In genomic region chr2:127535941-127536340, GRCh38 we compare ENCODE assay signal across 18 cellular contexts. TPM values are rescaled to one million over a fixed set of nuclear protein-coding genes. Genes with fewer than 3 reads are reported as not detected.
DNase-seq lines count a peak whose midpoint lies in the region; ATAC-seq and TF ChIP-seq lines count a peak whose summit lies in the region.
"Had no signal": no experiment of that assay in that cellular context is flagged by ENCODE, and none has a peak within 500 bp of the region (broad histone marks: within the 10 kb centered on the region; RNA-seq: fewer than 3 reads in every experiment).

No MANE protein-coding gene starts in this region.

- intact Hi-C loops in mucosa of descending colon (cut with DNase I, micrococcal nuclease), result no loop called here
- intact Hi-C loops in transverse colon (cut with DNase I; ENCODE audit: low total_unique reads), result no loop called here

- H3K9ac ChIP-seq in Karpas-422 (ENCODE audit: low read length) (no peak overlapping the region), duodenal mucosa (ENCODE audit: low read depth in 1 of 2, low read length in 2 of 2) (peak overlapping the region; percentile 69 to 97)

- peak; percentile 65 for ATAC-seq in mucosa of descending colon
- no peak for ATAC-seq in HG02840 (IDR thresholded peaks at IDR 0.05; ENCODE audit: low FRiP score, unreplicated experiment)
- ATAC-seq in GM21786 (IDR thresholded peaks at IDR 0.05; ENCODE audit: unreplicated experiment), result no peak
- ATAC-seq: A549 had no signal

- TF ChIP-seq EP300 in transverse colon (IDR thresholded peaks at IDR 0.05; ENCODE audit: low read depth), result no peak

- no peaks in the 10 kb centered on the region for H3K9me2 ChIP-seq in Karpas-422 (replicated peaks; ENCODE audit: insufficient read depth, low read length)

- no peak for TF ChIP-seq CTCF in mucosa of descending colon (IDR thresholded peaks at IDR 0.05)
- TF ChIP-seq CTCF in transverse colon (IDR thresholded peaks at IDR 0.05), result peak in 1 of 5 experiments; percentile 13

- H3K27me3 ChIP-seq in Karpas-422 (ENCODE audit: low read length) (no peaks in the 10 kb centered on the region), duodenal mucosa (ENCODE audit: control insufficient read depth in 1 of 2, insufficient read depth in 2 of 2, low read length in 2 of 2) (no peaks in the 10 kb centered on the region), transverse colon (no peaks in the 10 kb centered on the region)

- H3K36me3 ChIP-seq in Karpas-422 (ENCODE audit: insufficient read depth, low read length) (no peaks in the 10 kb centered on the region), duodenal mucosa (ENCODE audit: control insufficient read depth in 1 of 2, insufficient read depth in 2 of 2, low read length in 2 of 2) (no peaks in the 10 kb centered on the region), mucosa of descending colon (ENCODE audit: low read depth) (no peaks in the 10 kb centered on the region), transverse colon (no peaks in the 10 kb centered on the region)

- CTCF ChIA-PET in activated naive CD4-positive, alpha-beta T cell treated with anti-CD3 and anti-CD28 coated beads, Interleukin-2, amount 10 ng/mL, durations not matched to agents 7 days and 5 days (lab: Charles Lee), result no interaction called here

- H3K4me1 ChIP-seq in Karpas-422 (ENCODE audit: low read length) (no peaks in the 10 kb centered on the region), duodenal mucosa (ENCODE audit: control insufficient read depth in 1 of 2, insufficient read depth in 2 of 2, low read length in 2 of 2) (peaks cover 24 to 34% of the 10 kb centered on the region in 2 donors), mucosa of descending colon (ENCODE audit: low read depth) (peaks cover 18% of the 10 kb centered on the region), transverse colon (peaks cover 0 to 23% (median 10%) of the 10 kb centered on the region in 4 donors)
- H3K4me1 ChIP-seq: A549 had no signal

- no peak overlapping the region for H3K27ac Mint-ChIP-seq in activated naive CD4-positive, alpha-beta T cell treated with anti-CD3 and anti-CD28 coated beads, Interleukin-2, amount 10 ng/mL, durations not matched to agents 7 days and 5 days
- H3K27ac Mint-ChIP-seq: B cell, CD14-positive monocyte had no signal

- no peak for TF ChIP-seq POLR2A in transverse colon (IDR thresholded peaks at IDR 0.05)

- no peaks in the 10 kb centered on the region for H3K4me1 Mint-ChIP-seq in activated naive CD4-positive, alpha-beta T cell treated with anti-CD3 and anti-CD28 coated beads, Interleukin-2, amount 10 ng/mL, durations not matched to agents 7 days and 5 days
- H3K4me1 Mint-ChIP-seq: B cell had no signal

- no peak overlapping the region for H3K4me3 Mint-ChIP-seq in activated naive CD4-positive, alpha-beta T cell treated with anti-CD3 and anti-CD28 coated beads, Interleukin-2, amount 10 ng/mL, durations not matched to agents 7 days and 5 days
- H3K4me3 Mint-ChIP-seq: B cell, CD14-positive monocyte had no signal

- no peaks in the 10 kb centered on the region for H4K20me1 ChIP-seq in Karpas-422 (ENCODE audit: insufficient read depth, low read depth, low read length)

- H3K4me2 ChIP-seq in Karpas-422 (ENCODE audit: low read depth, low read length, poor library complexity, severe bottlenecking), result no peak overlapping the region
- H3K4me2 ChIP-seq: A549, PC-9 had no signal

- no peaks in the 10 kb centered on the region for H3K36me3 Mint-ChIP-seq in activated naive CD4-positive, alpha-beta T cell treated with anti-CD3 and anti-CD28 coated beads, Interleukin-2, amount 10 ng/mL, durations not matched to agents 7 days and 5 days
- H3K36me3 Mint-ChIP-seq: CD14-positive monocyte had no signal

- H3K27me3 Mint-ChIP-seq in activated naive CD4-positive, alpha-beta T cell treated with anti-CD3 and anti-CD28 coated beads, Interleukin-2, amount 10 ng/mL, durations not matched to agents 7 days and 5 days, result peaks cover 49% of the 10 kb centered on the region

- no peak overlapping the region for H2AFZ ChIP-seq in Karpas-422 (ENCODE audit: low read length)
- H2AFZ ChIP-seq: PC-9 had no signal

- H3K9me3 Mint-ChIP-seq in activated naive CD4-positive, alpha-beta T cell treated with anti-CD3 and anti-CD28 coated beads, Interleukin-2, amount 10 ng/mL, durations not matched to agents 7 days and 5 days, result no peaks in the 10 kb centered on the region

- H3K79me2 ChIP-seq in Karpas-422 (ENCODE audit: low read length), result no peaks in the 10 kb centered on the region

- WGBS in transverse colon (ENCODE audit: low coverage in 1 of 2), 2 donors, result 58% methylated on average over 8 of the region's 8 CpGs; no CpG with 5 or more reads in 1 of the 2 donors

- H3K9me3 ChIP-seq in Karpas-422 (ENCODE audit: low read length) (no peaks in the 10 kb centered on the region), duodenal mucosa (ENCODE audit: control insufficient read depth in 1 of 2, low read length in 2 of 2) (no peaks in the 10 kb centered on the region), mucosa of descending colon (no peaks in the 10 kb centered on the region), transverse colon (no peaks in the 10 kb centered on the region)
- H3K9me3 ChIP-seq: A549 had no signal

- H3K4me3 ChIP-seq in Karpas-422 (ENCODE audit: low read length) (no peak overlapping the region), duodenal mucosa (ENCODE audit: low read depth in 1 of 2, low read length in 2 of 2) (peak overlapping the region; percentile 81 to 96), mucosa of descending colon (peak overlapping the region; percentile 32), transverse colon (peak overlapping the region in 3 of 4 donors; percentile 43 to 55 (median 54))
- H3K4me3 ChIP-seq: A549, PC-9, SK-N-MC had no signal

- in situ Hi-C loops in transverse colon (cut with MboI; ENCODE audit: low pct_ligation_motif_present in 1 of 4, low pct_unique_long_range_greater_than_20kb in 1 of 4, low sequenced_read_pairs in 3 of 4), result no loop called here

- DNase-seq in Karpas-422 (peak; percentile 20), mucosa of descending colon (peak in 1 of 3 donors; percentile 52), transverse colon (peak; percentile 46), NCI-H2227 treated with DMSO at 0.1 percent for 48 hours (lab: John Stamatoyannopoulos, UW) (no peak)
- DNase-seq in activated naive CD4-positive, alpha-beta T cell treated with anti-CD3 and anti-CD28 coated beads, Interleukin-2, amount 10 ng/mL, durations not matched to agents 7 days and 5 days, result no peak
- DNase-seq: Kasumi-1, NCI-H187, NCI-H446 treated with DMSO at 0.1 percent for 48 hours had no signal

- no peak overlapping the region for H3K27ac ChIP-seq in Karpas-422 (ENCODE audit: low read length)
- peak overlapping the region; percentile 89 for H3K27ac ChIP-seq in duodenal mucosa (ENCODE audit: low read depth, low read length)
- peak overlapping the region; percentile 85 to 92 (median 91) for H3K27ac ChIP-seq in transverse colon
- H3K27ac ChIP-seq: A549, PC-9, RWPE1, SK-N-MC had no signal

RNA-seq across cellular contexts. Expression of gene MYO7B, which starts 0.5 kb away (rescaled TPM):
- 0.94 and 3.0 TPM in 2 replicates for total RNA-seq in Karpas-422 (2014; rRNA removed; shearing (Covaris generic); ENCODE audit: low replicate concordance)
- total RNA-seq in mucosa of descending colon (100 to 1,000 TPM; 118 to 305 (median 199) TPM), transverse colon (100 to 1,000 TPM; 242 to 637 (median 280) TPM)
- total RNA-seq: MCF 10A, PC-9 had no signal

RNA-seq across cellular contexts. Expression of gene IWS1, which starts 9.7 kb away (rescaled TPM):
- 22.7 and 38.3 TPM in 2 replicates for total RNA-seq in Karpas-422 (2014; rRNA removed; shearing (Covaris generic); ENCODE audit: low replicate concordance)
- 10 to 100 TPM; 32.3 to 38.4 (median 33.2) TPM for total RNA-seq in mucosa of descending colon
- total RNA-seq in transverse colon, result 100 to 1,000 TPM in 1 of 4 donors, 10 to 100 TPM in 3; 27.3 to 139 (median 45.4) TPM

Comparison
In these comparisons a context has a peak if more than half of its experiments do, and no peak if none do; other contexts are left out.
1. DNase-seq: peak in Karpas-422 (single experiment) and transverse colon (single experiment); none in NCI-H2227 treated with DMSO at 0.1 percent for 48 hours (single experiment) and activated naive CD4-positive, alpha-beta T cell treated with anti-CD3 and anti-CD28 coated beads, Interleukin-2, amount 10 ng/mL, durations not matched to agents 7 days and 5 days (single experiment).
2. RNA of gene MYO7B, which starts 0.5 kb away (total RNA-seq): 242 to 637 TPM in transverse colon and 118 to 305 TPM in mucosa of descending colon; 0.94 to 3.0 TPM in Karpas-422; every median in the first group is over 10 times any median in the second.